ENCODE assay signal across 22 cellular contexts in the genomic region with DNA sequence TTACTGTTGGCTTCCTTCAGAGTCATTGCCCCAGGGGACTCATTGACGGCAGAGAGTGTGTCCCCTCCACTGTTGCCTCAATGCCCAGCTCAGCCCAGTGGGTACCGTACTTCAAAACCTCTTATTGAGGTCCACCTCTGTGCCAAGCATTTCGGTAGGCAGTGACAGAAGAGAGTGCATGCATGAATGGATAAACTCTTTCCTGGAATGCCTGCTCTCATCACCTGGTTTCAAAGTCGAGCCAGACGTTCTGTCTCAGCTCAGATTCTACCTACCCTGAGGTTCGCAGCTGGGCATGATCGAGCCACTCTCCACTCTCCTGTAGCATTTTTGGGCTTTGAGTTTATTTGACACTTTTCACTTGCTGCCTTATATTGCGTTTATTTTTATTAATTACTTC.
"Had no signal": no experiment of that assay in that cellular context is flagged by ENCODE, and none has a peak within 500 bp of the region (broad histone marks: within the 10 kb centered on the region; RNA-seq: fewer than 3 reads in every experiment).

No MANE protein-coding gene starts in this region.

- H3K4me3 ChIP-seq: SJCRH30, SK-N-MC had no signal

- H3K27ac ChIP-seq: KMS-11, SJCRH30, SK-N-MC had no signal

- H3K27me3 ChIP-seq: SJCRH30 had no signal

- DNase-seq: activated CD4-positive, alpha-beta T cell treated with anti-CD3 and anti-CD28 coated beads, Interleukin-2, amount 10 ng/mL, durations not matched to agents 24 days and 14 days; activated CD4-positive, alpha-beta T cell treated with anti-CD3 and anti-CD28 coated beads, Interleukin-2, amount 50 U/mL, for 4 hours; activated CD8-positive, alpha-beta T cell treated with anti-CD3 and anti-CD28 coated beads for 36 hours; activated effector memory CD4-positive, alpha-beta T cell treated with anti-CD3 and anti-CD28 coated beads, Interleukin-2, amount 50 U/mL, for 16 hours; activated naive CD4-positive, alpha-beta T cell; activated naive CD8-positive, alpha-beta T cell treated with anti-CD3 and anti-CD28 coated beads, Interleukin-2, amount 10 ng/mL, durations not matched to agents 7 days and 5 days; activated T-cell treated with anti-CD3 and anti-CD28 coated beads, Interleukin-2, amount 50 U/mL, for 1 hour; activated T-cell treated with anti-CD3 and anti-CD28 coated beads, Interleukin-2, amount 50 U/mL, for 72 hours; caudate nucleus; cerebellar nuclear complex; NCI-H1092 treated with DMSO at 0.1 percent for 48 hours; NCI-H1436; NCI-H1694; NCI-H2029 treated with DMSO at 0.1 percent for 48 hours; NCI-H446; NCI-H510A treated with DMSO at 0.1 percent for 48 hours; SHP77; SJCRH30 had no signal

- H3K36me3 ChIP-seq: SJCRH30 had no signal

- H3K4me2 ChIP-seq: KMS-11 had no signal

- H3K9me3 ChIP-seq: SJCRH30 had no signal

- ATAC-seq: activated CD8-positive, alpha-beta T cell treated with anti-CD3 and anti-CD28 coated beads for 36 hours; activated T-cell treated with anti-CD3 and anti-CD28 coated beads, Interleukin-2, amount 50 U/mL, for 72 hours; activated T-helper 17 cell treated with anti-CD3 and anti-CD28 coated beads, Interleukin-2, amount 50 U/mL, for 72 hours; Panc1 had no signal

- H3K9ac ChIP-seq: KMS-11 had no signal
